In genomic region chr7:127905491-127906330, GRCh38 we compare ENCODE assay signal across 12 cellular contexts.
DNase-seq lines count a peak whose midpoint lies in the region; ATAC-seq lines count a peak whose summit lies in the region.
"Had no signal": no experiment of that assay in that cellular context is flagged by ENCODE, and none has a peak within 500 bp of the region (broad histone marks: within the 10 kb centered on the region; RNA-seq: fewer than 3 reads in every experiment).

No MANE protein-coding gene starts in this region.

- H3K9ac ChIP-seq in adipocyte (ENCODE audit: low read length): no peak overlapping the region

- H3K36me3 ChIP-seq in adipocyte (ENCODE audit: control insufficient read depth, insufficient read depth, low read length, severe bottlenecking): peaks cover 14% of the 10 kb centered on the region

- H3K4me1 ChIP-seq in adipocyte (ENCODE audit: control insufficient read depth, insufficient read depth, low read length): peaks cover 4% of the 10 kb centered on the region

- no peaks in the 10 kb centered on the region for H3K27me3 ChIP-seq in adipocyte (replicated peaks; ENCODE audit: control insufficient read depth, insufficient read depth, low read length)
- H3K27me3 ChIP-seq: heart left ventricle had no signal

- DNase-seq in Caki2 (ENCODE audit: low read depth) (peak; percentile 26), HT-29 (ENCODE audit: low spot score) (peak; percentile 19), adipocyte (ENCODE audit: low read depth) (peak; percentile 59), left lobe of liver (ENCODE audit: low spot score) (no peak), SW480 (ENCODE audit: low spot score) (no peak), NCI-H1092 (lab: John Stamatoyannopoulos, UW) (no peak)
- no peak for DNase-seq in central memory CD4-positive, alpha-beta T cell
- DNase-seq: activated CD4-positive, CD25-positive, alpha-beta regulatory T cell treated with anti-CD3 and anti-CD28 coated beads, Interleukin-2, amount 50 U/mL, for 72 hours; DMS153; heart left ventricle; NCI-H1092 treated with DMSO at 0.1 percent for 48 hours had no signal

- H3K9me3 ChIP-seq in adipocyte (ENCODE audit: control insufficient read depth, low read length): no peaks in the 10 kb centered on the region
- H3K9me3 ChIP-seq: heart left ventricle had no signal

- ATAC-seq in left lobe of liver (peak; percentile 41), HG03095 (IDR thresholded peaks at IDR 0.05; ENCODE audit: unreplicated experiment) (no peak)
- ATAC-seq: heart left ventricle had no signal

- no peak overlapping the region for H3K4me3 ChIP-seq in adipocyte (ENCODE audit: low read length)
- H3K4me3 ChIP-seq: heart left ventricle had no signal

- in situ Hi-C loops in Caki2 (cut with HindIII; ENCODE audit: low pct_unique_long_range_greater_than_20kb, low sequenced_read_pairs): no loop called here

Comparison
In these comparisons a context has a peak if more than half of its experiments do, and no peak if none do; other contexts are left out.
1. DNase-seq: peak in Caki2 (single experiment), HT-29 (single experiment) and adipocyte (single experiment); none in left lobe of liver (single experiment), SW480 (single experiment), NCI-H1092 (single experiment) and central memory CD4-positive, alpha-beta T cell (single experiment).